12 cellular contexts compared by ENCODE assay signal in genomic region chr7:20737840-20738448, GRCh38. TPM values are rescaled to one million over a fixed set of nuclear protein-coding genes. Genes with fewer than 3 reads are reported as not detected.
DNase-seq lines count a peak whose midpoint lies in the region; ATAC-seq lines count a peak whose summit lies in the region.
"Had no signal": no experiment of that assay in that cellular context is flagged by ENCODE, and none has a peak within 500 bp of the region (broad histone marks: within the 10 kb centered on the region; RNA-seq: fewer than 3 reads in every experiment).

No MANE protein-coding gene starts in this region.

- ATAC-seq in GM19372 (IDR thresholded peaks at IDR 0.05; ENCODE audit: low read depth, unreplicated experiment) (peak; percentile 53), HG02981 (IDR thresholded peaks at IDR 0.05; ENCODE audit: unreplicated experiment) (peak; percentile 42), sciatic nerve (no peak), HG03025 (IDR thresholded peaks at IDR 0.05; ENCODE audit: low FRiP score, unreplicated experiment) (no peak)

- DNase-seq in COLO668 (lab: John Stamatoyannopoulos, UW; ENCODE audit: unreplicated experiment) (peak; percentile 39), NCI-H748 treated with DMSO at 0.1 percent for 48 hours (lab: John Stamatoyannopoulos, UW) (peak; percentile 33), sciatic nerve (ENCODE audit: low spot score) (no peak), islet precursor cell (no peak)
- no peak for DNase-seq in stimulated activated naive CD4-positive, alpha-beta T cell treated with Interleukin-2 at 50 U/mL for 16 hours (lab: John Stamatoyannopoulos, UW)
- DNase-seq: hypothalamus had no signal

- intact Hi-C loops in sciatic nerve (cut with DNase I): no loop called here

RNA-seq across cellular contexts. Expression of gene SP8, which starts 48.7 kb away (rescaled TPM):
- not detected for total RNA-seq in sciatic nerve
- total RNA-seq: mesenteric fat pad, posterior vena cava, subcutaneous adipose tissue had no signal

Comparison
In these comparisons a context has a peak if more than half of its experiments do, and no peak if none do; other contexts are left out.
1. DNase-seq: peak in COLO668 (single experiment) and NCI-H748 treated with DMSO at 0.1 percent for 48 hours (single experiment); none in sciatic nerve (single experiment), islet precursor cell (single experiment) and stimulated activated naive CD4-positive, alpha-beta T cell treated with Interleukin-2 at 50 U/mL for 16 hours (single experiment).
2. ATAC-seq: peak in GM19372 (single experiment) and HG02981 (single experiment); none in sciatic nerve (single experiment) and HG03025 (single experiment).